Comparison of ENCODE assay signal across 8 cellular contexts in the genomic region with DNA sequence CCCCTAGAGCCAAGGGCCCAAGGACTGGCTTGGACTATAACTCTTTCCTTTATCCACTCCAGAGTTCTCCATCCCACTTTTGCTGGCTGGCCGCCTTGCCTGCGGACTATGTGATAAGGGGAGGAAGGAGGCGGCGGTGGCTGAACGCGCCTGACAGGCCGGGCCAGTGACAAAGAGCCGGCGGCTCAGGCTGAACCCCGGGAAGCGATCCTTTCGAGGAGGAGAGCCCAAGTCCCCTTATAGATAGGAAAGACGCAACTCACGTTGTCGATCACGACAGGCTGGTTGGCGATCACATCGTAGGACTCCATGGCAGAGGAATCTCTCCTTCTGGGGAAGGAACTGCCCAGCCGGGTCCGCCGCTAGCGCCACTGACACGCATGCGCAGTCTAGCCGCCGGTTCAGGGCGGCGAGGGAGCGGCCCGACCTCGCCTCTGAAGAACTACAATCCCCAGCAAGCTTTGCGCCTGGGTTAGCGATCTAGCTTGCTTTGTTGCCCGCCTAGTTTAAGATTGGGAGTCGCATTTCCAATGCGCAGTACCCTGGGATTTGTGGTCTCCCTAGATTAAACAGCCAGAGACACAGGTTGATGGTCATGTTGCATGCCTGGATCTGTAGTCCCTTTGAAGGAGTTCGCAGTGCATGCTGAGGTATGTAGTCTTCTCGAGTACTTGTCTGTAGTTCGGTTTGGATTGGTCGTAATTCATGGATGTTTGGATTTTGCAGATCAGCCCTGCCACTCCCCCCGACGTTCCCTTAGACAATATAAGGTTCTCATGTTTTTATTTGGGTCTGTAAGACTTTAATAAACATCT. TPM values are rescaled to one million over a fixed set of nuclear protein-coding genes. Genes with fewer than 3 reads are reported as not detected.
DNase-seq lines count a peak whose midpoint lies in the region; ATAC-seq and TF ChIP-seq lines count a peak whose summit lies in the region.

A gene (minus strand): TSS at position 376 of the 815 bp plus-strand sequence. CDS start 65 bp downstream, at position 311.

- dilution Hi-C loops in mammary epithelial cell (cut with HindIII; ENCODE audit: low sequenced_read_pairs): loop anchor here (5.0 to 10.0 kb wide), 3 partner anchors 35 to 278 kb away; a partner anchor contains a TSS

- H3K4me1 ChIP-seq in mammary epithelial cell (ENCODE audit: insufficient read depth, low read length) (peaks cover 12% of the 10 kb centered on the region), skeletal muscle tissue (ENCODE audit: control insufficient read depth in 3 of 3, insufficient read depth in 3 of 3, low read length in 3 of 3) (peaks cover 47 to 62% (median 48%) of the 10 kb centered on the region in 3 donors)

- POLR2A ChIA-PET in AG04450 (lab: Yijun Ruan, JAX): interaction anchor here (0.6 to 3.1 kb wide), 4 partner anchors 77 to 333 kb away, joined by 3 to 12 read pairs (median 6); no protein-coding TSS in a partner anchor

- intact Hi-C loops in mammary epithelial cell (cut with micrococcal nuclease): loop anchor here (1.0 to 5.0 kb wide), 5 partner anchors 52 to 210 kb away; a partner anchor contains a TSS

- BruUV-seq in mammary epithelial cell (replicated peaks; lab: Mats Ljungman, UMichigan): no TSS peak

- 1% methylated on average over 23 of the region's 42 CpGs for WGBS in mammary epithelial cell (ENCODE audit: low coverage, missing lambda C conversion rate)

- H4K20me1 ChIP-seq in mammary epithelial cell (ENCODE audit: insufficient read depth, low read length): no peaks in the 10 kb centered on the region

- DNase-seq in AG04450 (ENCODE audit: low read depth, low spot score) (peak; percentile 100), NCI-H2227 (lab: John Stamatoyannopoulos, UW; ENCODE audit: unreplicated experiment) (peak; percentile 97), WERI-Rb-1 (peak; percentile 97), mammary epithelial cell (peak; percentile 100)

- peaks cover 23% of the 10 kb centered on the region for H3K36me3 ChIP-seq in WERI-Rb-1
- H3K36me3 ChIP-seq in mammary epithelial cell (ENCODE audit: insufficient read depth, low read length): no peaks in the 10 kb centered on the region
- H3K36me3 ChIP-seq in skeletal muscle tissue (ENCODE audit: control insufficient read depth in 3 of 3, insufficient read depth in 3 of 3, low read length in 3 of 3): peaks cover 0 to 6% (median 3%) of the 10 kb centered on the region in 3 donors

- H3K4me2 ChIP-seq in mammary epithelial cell (ENCODE audit: insufficient read depth, low read depth, low read length): peak within 1 kb of the TSS; percentile 89

- ATAC-seq in GM18907 (IDR thresholded peaks at IDR 0.05; ENCODE audit: unreplicated experiment) (peak; percentile 63), HG03139 (IDR thresholded peaks at IDR 0.05; ENCODE audit: unreplicated experiment) (peak; percentile 49)

- in situ Hi-C loops in mammary epithelial cell (cut with MboI; ENCODE audit: low sequenced_read_pairs in 2 of 2): no loop called here

- H3K79me2 ChIP-seq in mammary epithelial cell (ENCODE audit: insufficient read depth, low read length): peaks cover 76% of the 10 kb centered on the region

- peak within 1 kb of the TSS; percentile 94 for H2AFZ ChIP-seq in mammary epithelial cell (ENCODE audit: low read depth, low read length)

- H3K27me3 ChIP-seq in AG04450 (ENCODE audit: control insufficient read depth, insufficient read depth, low read length) (no peaks in the 10 kb centered on the region), WERI-Rb-1 (ENCODE audit: insufficient read depth, low read depth, severe bottlenecking) (no peaks in the 10 kb centered on the region), mammary epithelial cell (ENCODE audit: insufficient read depth, low read length) (no peaks in the 10 kb centered on the region), skeletal muscle tissue (ENCODE audit: control insufficient read depth in 3 of 3, insufficient read depth in 3 of 3, low read length in 3 of 3) (no peaks in the 10 kb centered on the region)

- H3K27ac ChIP-seq in AG04450 (ENCODE audit: low read depth, low read length) (peak within 1 kb of the TSS; percentile 70), WERI-Rb-1 (peak within 1 kb of the TSS; percentile 85), mammary epithelial cell (ENCODE audit: insufficient read depth, low read depth, low read length) (peak within 1 kb of the TSS; percentile 71), skeletal muscle tissue (ENCODE audit: low read depth, low read length) (peak within 1 kb of the TSS; percentile 98)

- CTCF ChIA-PET in AG04450 (lab: Charles Lee): interaction anchor here (0.7 to 4.0 kb wide), 12 partner anchors 15 to 103 kb away, joined by 3 to 120 read pairs (median 4); no protein-coding TSS in a partner anchor
- CTCF ChIA-PET in mammary epithelial cell (lab: Charles Lee; ENCODE audit: low non-redundant PET): interaction anchor here (0.6 to 2.8 kb wide), 4 partner anchors 30 to 271 kb away, joined by 3 to 26 read pairs (median 5); no protein-coding TSS in a partner anchor

- H3K9me3 ChIP-seq in AG04450 (ENCODE audit: control insufficient read depth, insufficient read depth, low read length) (no peaks in the 10 kb centered on the region; the same call in 1 of the 2 replicates), WERI-Rb-1 (ENCODE audit: severe bottlenecking) (no peaks in the 10 kb centered on the region), mammary epithelial cell (replicated peaks; ENCODE audit: insufficient read depth, low read length) (no peaks in the 10 kb centered on the region), iPS-18c (ENCODE audit: control insufficient read depth, insufficient read depth, low read length) (no peaks in the 10 kb centered on the region), skeletal muscle tissue (ENCODE audit: control insufficient read depth in 3 of 3, low read length in 3 of 3) (no peaks in the 10 kb centered on the region)

- H3K4me3 ChIP-seq in AG04450 (ENCODE audit: low read depth, low read length): peak within 1 kb of the TSS; percentile 98
- H3K4me3 ChIP-seq in WERI-Rb-1 (ENCODE audit: low read depth, low read length): peak within 1 kb of the TSS; percentile 82
- H3K4me3 ChIP-seq in mammary epithelial cell (replicated peaks in 1 of 3; ENCODE audit: insufficient read depth in 1 of 3, low read depth in 2 of 3, low read length in 3 of 3): peak within 1 kb of the TSS; percentile 74 to 78 (median 77)
- H3K4me3 ChIP-seq in iPS-18c (ENCODE audit: insufficient read depth, low read depth, low read length): peak within 1 kb of the TSS; percentile 80
- peak within 1 kb of the TSS; percentile 97 to 100 (median 99) for H3K4me3 ChIP-seq in skeletal muscle tissue (ENCODE audit: low read length in 3 of 3)

- H3K9ac ChIP-seq in mammary epithelial cell (ENCODE audit: insufficient read depth, low read length) (peak within 1 kb of the TSS; percentile 81), skeletal muscle tissue (ENCODE audit: low read depth in 1 of 3, low read length in 3 of 3) (peak within 1 kb of the TSS; percentile 98 to 100 (median 99))

- no peak for TF ChIP-seq CTCF in AG04450 (IDR thresholded peaks at IDR 0.05; ENCODE audit: low read depth, low read length)
- TF ChIP-seq CTCF in WERI-Rb-1 (IDR thresholded peaks at IDR 0.05; ENCODE audit: low read depth, low read length): no peak
- no peak for TF ChIP-seq CTCF in mammary epithelial cell (conservative IDR thresholded peaks at IDR 0.05 in 1 of 2, IDR thresholded peaks at IDR 0.05 in 1 of 2; ENCODE audit: extremely low read depth in 1 of 2, insufficient read depth in 1 of 2, low read depth in 1 of 2, low read length in 2 of 2)

RNA-seq across cellular contexts. Expression of the gene that starts here (rescaled TPM):
- 164 and 192 TPM in 2 replicates for polyA plus RNA-seq in AG04450 (2011; rRNA removed)
- polyA minus RNA-seq in AG04450 (2011; rRNA and poly(A)+ RNA removed): 219 and 281 TPM in 2 replicates
- total RNA-seq in mammary epithelial cell: 100 to 1,000 TPM; 111 to 138 TPM
- 121 TPM for polyA plus RNA-seq in mammary epithelial cell
- polyA minus RNA-seq in mammary epithelial cell: 145 TPM
- 66.8 TPM for total RNA-seq in skeletal muscle tissue

Comparison
In these comparisons a context has a peak if more than half of its experiments do, and no peak if none do; other contexts are left out.
1. Peak in every context shown above with its lines: DNase-seq, ATAC-seq, H3K4me3 ChIP-seq and H3K27ac ChIP-seq.